ENCODE assay signal across 1 cellular context in genomic region chr3:24684506-24685023, GRCh38.
TF ChIP-seq lines count a peak whose summit lies in the region.

No MANE protein-coding gene starts in this region.

TF ChIP-seq in HEK293, 187 proteins besides CTCF, POLR2A, EP300 and RAD21 (continued from another document):
- TF ChIP-seq ZIC2 (tag by site-specific recombination; IDR thresholded peaks at IDR 0.05) (no peak), ZNF791 (tag by site-specific recombination; IDR thresholded peaks at IDR 0.05) (no peak), PRDM10 (tag by site-specific recombination; IDR thresholded peaks at IDR 0.05) (peak; percentile 78), ZNF561 (tag by site-specific recombination; IDR thresholded peaks at IDR 0.05; ENCODE audit: borderline replicate concordance) (0 out of 2 replicates have a peak, but pooled peaks have one; percentile 17), ZBTB17 (tag by site-specific recombination; IDR thresholded peaks at IDR 0.05) (peak; percentile 32; the same call in 1 of the 2 replicates), GLIS1 (tag by site-specific recombination; IDR thresholded peaks at IDR 0.05) (0 out of 2 replicates have a peak, but pooled peaks have one; percentile 10), ZNF629 (tag by site-specific recombination; IDR thresholded peaks at IDR 0.05) (peak; percentile 53), IKZF3 (tag by site-specific recombination; IDR thresholded peaks at IDR 0.05) (peak; percentile 84), ZNF398 (tag by site-specific recombination; IDR thresholded peaks at IDR 0.05) (peak; percentile 37), ZNF341 (tag by site-specific recombination; IDR thresholded peaks at IDR 0.05; ENCODE audit: low read depth) (no peak), ZBTB48 (tag by site-specific recombination; IDR thresholded peaks at IDR 0.05) (peak; percentile 92), ZBTB10 (tag by site-specific recombination; IDR thresholded peaks at IDR 0.05) (no peak), ZFHX2 (tag by site-specific recombination; conservative IDR thresholded peaks at IDR 0.05) (0 out of 2 replicates have a peak, but pooled peaks have one; percentile 9), ZEB2 (tag by site-specific recombination; IDR thresholded peaks at IDR 0.05) (peak; percentile 49; the same call in 1 of the 2 replicates), ZNF555 (tag by site-specific recombination; conservative IDR thresholded peaks at IDR 0.05) (no peak), ZNF335 (tag by site-specific recombination; conservative IDR thresholded peaks at IDR 0.05) (peak; percentile 67), GLI2 (tag by site-specific recombination; IDR thresholded peaks at IDR 0.05; ENCODE audit: borderline replicate concordance, low read depth) (0 out of 2 replicates have a peak, but pooled peaks have one; percentile 2), ZFP69B (tag by site-specific recombination; IDR thresholded peaks at IDR 0.05) (peak; percentile 44; the same call in 1 of the 2 replicates), KLF1 (tag by site-specific recombination; IDR thresholded peaks at IDR 0.05) (peak; percentile 64), ZBTB20 (tag by site-specific recombination; IDR thresholded peaks at IDR 0.05) (0 out of 2 replicates have a peak, but pooled peaks have one; percentile 29), ZNF366 (tag by site-specific recombination; conservative IDR thresholded peaks at IDR 0.05) (peak; percentile 56), ZNF701 (tag by site-specific recombination; IDR thresholded peaks at IDR 0.05) (no peak), ZSCAN30 (tag by site-specific recombination; IDR thresholded peaks at IDR 0.05) (peak; percentile 53; the same call in 1 of the 2 replicates), ZNF518A (tag by site-specific recombination; conservative IDR thresholded peaks at IDR 0.05; ENCODE audit: low read depth) (peak; percentile 28; the same call in 1 of the 2 replicates)
- TF ChIP-seq, protein P1, sequence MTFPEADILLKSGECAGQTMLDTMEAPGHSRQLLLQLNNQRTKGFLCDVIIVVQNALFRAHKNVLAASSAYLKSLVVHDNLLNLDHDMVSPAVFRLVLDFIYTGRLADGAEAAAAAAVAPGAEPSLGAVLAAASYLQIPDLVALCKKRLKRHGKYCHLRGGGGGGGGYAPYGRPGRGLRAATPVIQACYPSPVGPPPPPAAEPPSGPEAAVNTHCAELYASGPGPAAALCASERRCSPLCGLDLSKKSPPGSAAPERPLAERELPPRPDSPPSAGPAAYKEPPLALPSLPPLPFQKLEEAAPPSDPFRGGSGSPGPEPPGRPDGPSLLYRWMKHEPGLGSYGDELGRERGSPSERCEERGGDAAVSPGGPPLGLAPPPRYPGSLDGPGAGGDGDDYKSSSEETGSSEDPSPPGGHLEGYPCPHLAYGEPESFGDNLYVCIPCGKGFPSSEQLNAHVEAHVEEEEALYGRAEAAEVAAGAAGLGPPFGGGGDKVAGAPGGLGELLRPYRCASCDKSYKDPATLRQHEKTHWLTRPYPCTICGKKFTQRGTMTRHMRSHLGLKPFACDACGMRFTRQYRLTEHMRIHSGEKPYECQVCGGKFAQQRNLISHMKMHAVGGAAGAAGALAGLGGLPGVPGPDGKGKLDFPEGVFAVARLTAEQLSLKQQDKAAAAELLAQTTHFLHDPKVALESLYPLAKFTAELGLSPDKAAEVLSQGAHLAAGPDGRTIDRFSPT (tag by site-specific recombination; IDR thresholded peaks at IDR 0.05), result peak; percentile 66; the same call in 1 of the 2 replicates
